Comparison of ENCODE assay signal across 19 cellular contexts in the genomic region with DNA sequence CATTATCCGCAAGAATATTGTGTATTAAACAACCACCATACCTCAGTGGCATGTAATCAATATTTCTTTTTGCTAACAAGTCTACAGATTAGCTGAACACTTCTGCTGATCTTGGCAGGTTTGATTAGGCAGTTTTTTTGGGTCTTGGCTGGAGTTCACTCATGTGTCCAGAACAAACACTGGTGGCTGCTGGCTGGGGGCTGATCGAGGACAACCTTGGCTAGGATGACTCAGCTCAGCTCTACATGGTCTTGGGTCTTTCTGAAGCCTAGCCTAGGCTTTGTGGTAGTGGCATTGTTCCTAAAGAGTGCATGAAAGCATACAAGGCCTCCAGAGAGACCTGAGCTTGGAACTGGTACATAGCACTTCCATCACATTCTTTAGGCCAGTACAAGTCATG. TPM values are rescaled to one million over a fixed set of nuclear protein-coding genes. Genes with fewer than 3 reads are reported as not detected.
DNase-seq lines count a peak whose midpoint lies in the region; ATAC-seq, FAIRE-seq and TF ChIP-seq lines count a peak whose summit lies in the region.
"Had no signal": no experiment of that assay in that cellular context is flagged by ENCODE, and none has a peak within 500 bp of the region (broad histone marks: within the 10 kb centered on the region; RNA-seq: fewer than 3 reads in every experiment).

No MANE protein-coding gene starts in this region.

- no peak overlapping the region for H3K4me3 ChIP-seq in A549
- H3K4me3 ChIP-seq in body of pancreas = no peak overlapping the region
- no peak overlapping the region for H3K4me3 ChIP-seq in right lobe of liver
- H3K4me3 ChIP-seq: GM23338 had no signal

- ATAC-seq in A549 (no peak), body of pancreas (peak; percentile 59), right lobe of liver (peak; percentile 43 to 65 (median 56))
- ATAC-seq: GM23338, HCT116 had no signal

- TF ChIP-seq CTCF in A549 (IDR thresholded peaks at IDR 0.05) (no peak), body of pancreas (IDR thresholded peaks at IDR 0.05) (no peak), right lobe of liver (IDR thresholded peaks at IDR 0.05) (no peak)

- H3K9me3 ChIP-seq in A549 (no peaks in the 10 kb centered on the region), body of pancreas (no peaks in the 10 kb centered on the region), right lobe of liver (peaks cover 0 to 4% (median 2%) of the 10 kb centered on the region in 4 donors)
- H3K9me3 ChIP-seq: Caco-2 had no signal

- no peak for TF ChIP-seq POLR2A in A549 (IDR thresholded peaks at IDR 0.05; ENCODE audit: low read length)
- TF ChIP-seq POLR2A in body of pancreas (IDR thresholded peaks at IDR 0.05) = no peak
- no peak for TF ChIP-seq POLR2A in right lobe of liver (IDR thresholded peaks at IDR 0.05)

- WGBS in A549 (ENCODE audit: missing lambda C conversion rate) = 58% methylated on average over 2 of the region's 2 CpGs
- 20 to 28% methylated on average over 2 of the region's 2 CpGs for WGBS in body of pancreas, 2 donors
- 54% methylated on average over 1 of the region's 2 CpGs for WGBS in right lobe of liver (ENCODE audit: insufficient coverage, low coverage, low lambda C conversion rate, missing lambda C conversion rate)

- H3K27me3 ChIP-seq in body of pancreas (no peaks in the 10 kb centered on the region), right lobe of liver (no peaks in the 10 kb centered on the region)

- TF ChIP-seq EP300 in A549 (IDR thresholded peaks at IDR 0.05) = no peak

- peak; percentile 83 for FAIRE-seq in A549 (lab: Jason Lieb, UNC)
- FAIRE-seq: GM18507 had no signal

- H3K4me1 ChIP-seq in A549 (no peaks in the 10 kb centered on the region), body of pancreas (peaks cover 5% of the 10 kb centered on the region), right lobe of liver (no peaks in the 10 kb centered on the region)
- H3K4me1 ChIP-seq: Caco-2 had no signal

- DNase-seq in A549 (ENCODE audit: low read depth in 1 of 2, low spot score in 1 of 2) (no peak), body of pancreas (peak; percentile 18 to 37 (median 30)), right lobe of liver (no peak), NCI-H1105 (lab: John Stamatoyannopoulos, UW) (no peak), hypothalamus (lab: John Stamatoyannopoulos, UW) (no peak)
- DNase-seq in stimulated activated CD4-positive, alpha-beta T cell treated with anti-CD3 and anti-CD28 coated beads, Interleukin-4, amount 100 ng/mL, for 1 hour = no peak
- DNase-seq: 8988T; C1 segment of cervical spinal cord; Caco-2; CD4-positive, alpha-beta memory T cell; DMS153; DMS79 treated with DMSO at 0.1 percent for 48 hours; GF-D8; H9 had no signal

- intact Hi-C loops in body of pancreas (cut with DNase I) = no loop called here
- intact Hi-C loops in right lobe of liver (cut with DNase I) = no loop called here

- H3K36me3 ChIP-seq in body of pancreas (replicated peaks in 1 of 2; ENCODE audit: insufficient read depth in 1 of 2, low read depth in 2 of 2) (no peaks in the 10 kb centered on the region), right lobe of liver (no peaks in the 10 kb centered on the region)

- CTCF ChIA-PET in A549 (lab: Yijun Ruan, JAX) = no interaction called here

- peak overlapping the region in 1 of 2 experiments; percentile 33; a peak in 1 of 6 replicates for H3K27ac ChIP-seq in A549
- H3K27ac ChIP-seq in body of pancreas = no peak overlapping the region
- H3K27ac ChIP-seq in right lobe of liver = no peak overlapping the region

- POLR2A ChIA-PET in A549 (lab: Yijun Ruan, JAX) = no interaction called here

- H3K4me2 ChIP-seq in A549 = no peak overlapping the region
- H3K4me2 ChIP-seq: GM23338 had no signal

- no peak for TF ChIP-seq RAD21 in A549 (conservative IDR thresholded peaks at IDR 0.05 in 1 of 2, IDR thresholded peaks at IDR 0.05 in 1 of 2)

TF ChIP-seq in A549, 52 proteins besides CTCF, POLR2A, EP300 and RAD21:
- TF ChIP-seq, protein P1, sequence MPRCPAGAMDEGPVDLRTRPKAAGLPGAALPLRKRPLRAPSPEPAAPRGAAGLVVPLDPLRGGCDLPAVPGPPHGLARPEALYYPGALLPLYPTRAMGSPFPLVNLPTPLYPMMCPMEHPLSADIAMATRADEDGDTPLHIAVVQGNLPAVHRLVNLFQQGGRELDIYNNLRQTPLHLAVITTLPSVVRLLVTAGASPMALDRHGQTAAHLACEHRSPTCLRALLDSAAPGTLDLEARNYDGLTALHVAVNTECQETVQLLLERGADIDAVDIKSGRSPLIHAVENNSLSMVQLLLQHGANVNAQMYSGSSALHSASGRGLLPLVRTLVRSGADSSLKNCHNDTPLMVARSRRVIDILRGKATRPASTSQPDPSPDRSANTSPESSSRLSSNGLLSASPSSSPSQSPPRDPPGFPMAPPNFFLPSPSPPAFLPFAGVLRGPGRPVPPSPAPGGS (IDR thresholded peaks at IDR 0.05) = no peak
- TF ChIP-seq ESRRA (IDR thresholded peaks at IDR 0.05; ENCODE audit: borderline replicate concordance, low read length) (no peak), FOSB (CRISPR knock-in tag; IDR thresholded peaks at IDR 0.05) (no peak)

RNA-seq across cellular contexts. Expression of a gene that starts 41.1 kb away (rescaled TPM):
- polyA plus RNA-seq in A549 (2011; rRNA removed) (1.9 and 2.0 TPM in 2 replicates), A549 (2017; fragmentation: RNase III; extraction: RNeasy Plus Mini Kit Qiagen cat#74134 plus additional on column Dnase treatment) (1.0 to 1.1 TPM (median 1.0 TPM) in 3 replicates)
- 0.21 and 0.29 TPM in 2 replicates for polyA plus RNA-seq in A549 (2012; cell fraction: cytosol; rRNA removed)
- 0.11 and 0.18 TPM in 2 replicates for polyA plus RNA-seq in A549 (2012; cell fraction: nucleus; rRNA removed)
- polyA minus RNA-seq in A549 (2011; rRNA and poly(A)+ RNA removed) = 3.0 and 3.9 TPM in 2 replicates
- total RNA-seq in body of pancreas (under 1 TPM in 1 of 2 donors, not detected in 1; 0.78 TPM), right lobe of liver (not detected)
- total RNA-seq: G401 had no signal
- polyA plus RNA-seq: BJ; CD4-positive, alpha-beta memory T cell; GM23338 had no signal

Comparison
In these comparisons a context has a peak if more than half of its experiments do, and no peak if none do; other contexts are left out.
1. ATAC-seq: peak in body of pancreas (single experiment) and right lobe of liver (4 of 4); none in A549 (0 of 2).
2. DNase-seq: peak in body of pancreas (4 of 4); none in A549 (0 of 2), right lobe of liver (0 of 3), NCI-H1105 (single experiment), hypothalamus (0 of 51) and stimulated activated CD4-positive, alpha-beta T cell treated with anti-CD3 and anti-CD28 coated beads, Interleukin-4, amount 100 ng/mL, for 1 hour (single experiment).